Comparison of ENCODE assay signal across 8 cellular contexts in genomic region chr6:111750753-111751684, GRCh38.
A peak's percentile ranks its signal among the peaks of the same experiment; 100 is the strongest.
DNase-seq lines count a peak whose midpoint lies in the region; ATAC-seq lines count a peak whose summit lies in the region.

No MANE protein-coding gene starts in this region.

- ATAC-seq in HG03354 (IDR thresholded peaks at IDR 0.05; ENCODE audit: poor library complexity, severe bottlenecking, unreplicated experiment) = peak; percentile 94

- peak; percentile 57 for DNase-seq in activated CD8-positive, alpha-beta memory T cell treated with anti-CD3 and anti-CD28 coated beads for 24 hours
- no peak for DNase-seq in activated CD8-positive, alpha-beta memory T cell treated with anti-CD3 and anti-CD28 coated beads, Interleukin-2, amount 50 U/mL, for 48 hours
- DNase-seq in activated gamma-delta T cell treated with anti-CD3 and anti-CD28 coated beads, Interleukin-2, amount 50 U/mL, for 16 hours (ENCODE audit: low read depth) = peak; percentile 41
- no peak for DNase-seq in NCI-H345 (lab: John Stamatoyannopoulos, UW)
- DNase-seq in NCI-H69 (lab: John Stamatoyannopoulos, UW) = no peak
- DNase-seq in middle frontal gyrus (ENCODE audit: extremely low spot score, low spot score) = no peak

- no peak overlapping the region for H3K4me3 ChIP-seq in mesodermal cell (ENCODE audit: extremely low read depth, insufficient read depth, low read length, poor library complexity, severe bottlenecking)

- WGBS in mesodermal cell (ENCODE audit: insufficient coverage in 2 of 2), 2 experiments = 50 to 67% methylated on average over 2 to 3 of the region's 6 CpGs

- peak overlapping the region; percentile 65 for H3K27ac ChIP-seq in mesodermal cell (ENCODE audit: low read depth, low read length, severe bottlenecking)

- peaks cover 18% of the 10 kb centered on the region for H3K4me1 ChIP-seq in mesodermal cell (ENCODE audit: control insufficient read depth, insufficient read depth, low read length, poor library complexity, severe bottlenecking)

- peaks cover 29% of the 10 kb centered on the region for H3K36me3 ChIP-seq in mesodermal cell (ENCODE audit: control insufficient read depth, insufficient read depth, low read length)

- no peaks in the 10 kb centered on the region for H3K9me3 ChIP-seq in mesodermal cell (ENCODE audit: control insufficient read depth, low read length)

Comparison
In these comparisons a context has a peak if more than half of its experiments do, and no peak if none do; other contexts are left out.
1. DNase-seq: peak in activated CD8-positive, alpha-beta memory T cell treated with anti-CD3 and anti-CD28 coated beads for 24 hours (single experiment) and activated gamma-delta T cell treated with anti-CD3 and anti-CD28 coated beads, Interleukin-2, amount 50 U/mL, for 16 hours (single experiment); none in activated CD8-positive, alpha-beta memory T cell treated with anti-CD3 and anti-CD28 coated beads, Interleukin-2, amount 50 U/mL, for 48 hours (single experiment), NCI-H345 (single experiment), NCI-H69 (single experiment) and middle frontal gyrus (single experiment).